In genomic region chr17:28317099-28317964, GRCh38 we compare ENCODE assay signal across 13 cellular contexts. TPM values are rescaled to one million over a fixed set of nuclear protein-coding genes. Genes with fewer than 3 reads are reported as not detected.
DNase-seq lines count a peak whose midpoint lies in the region; ATAC-seq and TF ChIP-seq lines count a peak whose summit lies in the region.
"Had no signal": no experiment of that assay in that cellular context is flagged by ENCODE, and none has a peak within 500 bp of the region (broad histone marks: within the 10 kb centered on the region; RNA-seq: fewer than 3 reads in every experiment).

No MANE protein-coding gene starts in this region.

- H3K9me3 Mint-ChIP-seq in GM23338: no peaks in the 10 kb centered on the region; the same call in 2 of the 3 replicates
- H3K9me3 Mint-ChIP-seq in activated B cell treated with CpG ODN at 0.5 μM for 24 hours: no peaks in the 10 kb centered on the region

- no peak overlapping the region for H4K8ac ChIP-seq in mesendoderm (ENCODE audit: low read depth, low read length)

- H3K4ac ChIP-seq in mesendoderm (ENCODE audit: low read depth, low read length): no peak overlapping the region

- peak overlapping the region; percentile 32 for H2AK5ac ChIP-seq in mesendoderm (ENCODE audit: low read length)

- peak overlapping the region; percentile 19; the same call in 1 of the 2 replicates for H2AFZ ChIP-seq in GM23338

- peaks cover 16% of the 10 kb centered on the region for H3K27me3 Mint-ChIP-seq in GM23338 (ENCODE audit: insufficient read depth, low read depth, poor library complexity)
- H3K27me3 Mint-ChIP-seq in activated B cell treated with CpG ODN at 0.5 μM for 24 hours: no peaks in the 10 kb centered on the region

- no peak overlapping the region for H2BK120ac ChIP-seq in mesendoderm (ENCODE audit: low read depth, low read length)

- ATAC-seq in GM23338 (no peak; the same call in 2 of the 3 replicates), activated B cell treated with CpG ODN at 0.5 μM for 24 hours (ENCODE audit: low read depth) (no peak)

- H3K9me2 ChIP-seq in GM23338 (ENCODE audit: insufficient read depth): no peaks in the 10 kb centered on the region

- H3K36me3 ChIP-seq in BE2C (peaks cover 4% of the 10 kb centered on the region), GM23338 (ENCODE audit: insufficient read depth) (no peaks in the 10 kb centered on the region), mesendoderm (ENCODE audit: control insufficient read depth, insufficient read depth, low read length) (no peaks in the 10 kb centered on the region)
- H3K36me3 ChIP-seq: transverse colon had no signal

- peak overlapping the region; percentile 86 for H3K56ac ChIP-seq in mesendoderm (ENCODE audit: low read length)

- CTCF ChIA-PET in activated B cell treated with CpG ODN at 0.5 μM for 24 hours (lab: Charles Lee): no interaction called here

- H3K79me1 ChIP-seq in mesendoderm (ENCODE audit: low read length): peaks cover 6% of the 10 kb centered on the region

- no peaks in the 10 kb centered on the region for H3K27me3 ChIP-seq in BE2C
- no peaks in the 10 kb centered on the region for H3K27me3 ChIP-seq in GM23338 (ENCODE audit: insufficient read depth)
- H3K27me3 ChIP-seq in mesendoderm (ENCODE audit: insufficient read depth, low read length, poor library complexity): no peaks in the 10 kb centered on the region
- H3K27me3 ChIP-seq: transverse colon had no signal

- H3K79me2 ChIP-seq in GM23338 (replicated peaks; ENCODE audit: insufficient read depth) (peaks cover 32% of the 10 kb centered on the region), mesendoderm (ENCODE audit: control insufficient read depth, insufficient read depth, low read length) (peaks cover 32% of the 10 kb centered on the region)

- POLR2A ChIA-PET in activated B cell treated with CpG ODN at 0.5 μM for 24 hours (lab: Charles Lee): interaction anchor here (2.5 to 2.8 kb wide), 2 partner anchors 18 to 40 kb away, joined by 7 to 20 read pairs; partner anchors contain the start of genes IFT20, POLDIP2 and TNFAIP1

- H3F3A ChIP-seq in GM23338 (replicated peaks; ENCODE audit: low read depth): peaks cover 5% of the 10 kb centered on the region; the same call in 1 of the 2 replicates

- peaks cover 39% of the 10 kb centered on the region for H3K4me1 Mint-ChIP-seq in GM23338
- peaks cover 25% of the 10 kb centered on the region for H3K4me1 Mint-ChIP-seq in activated B cell treated with CpG ODN at 0.5 μM for 24 hours

- intact Hi-C loops in activated B cell treated with CpG ODN at 0.5 μM for 24 hours (cut with micrococcal nuclease): loop anchor here (5.0 to 10.0 kb wide), 2 partner anchors 55 to 273 kb away; partner anchors contain the start of genes NLK, SARM1 and VTN

- DNase-seq in BE2C (no peak), GM23338 (ENCODE audit: low spot score) (no peak), activated B cell treated with CpG ODN at 0.5 μM for 24 hours (no peak), mesendoderm (no peak), nucleus accumbens (lab: John Stamatoyannopoulos, UW) (no peak), mucosa of gallbladder (ENCODE audit: low spot score) (no peak)
- no peak for DNase-seq in activated effector memory CD4-positive, alpha-beta T cell treated with anti-CD3 and anti-CD28 coated beads, Interleukin-2, amount 50 U/mL, for 16 hours
- no peak for DNase-seq in effector CD4-positive, alpha-beta T cell
- DNase-seq: activated CD4-positive, CD25-positive, alpha-beta regulatory T cell treated with anti-CD3 and anti-CD28 coated beads, Interleukin-2, amount 50 U/mL, for 72 hours; KG1; stimulated activated CD4-positive, alpha-beta T cell treated with anti-CD3 and anti-CD28 coated beads, Interleukin-1b, Interleukin-23, amount 100 ng/mL, for 48 hours; transverse colon had no signal

- H3K27ac Mint-ChIP-seq in GM23338 (no peak overlapping the region), activated B cell treated with CpG ODN at 0.5 μM for 24 hours (no peak overlapping the region)

- H2BK5ac ChIP-seq in mesendoderm (ENCODE audit: low read length): no peak overlapping the region

- no peak for TF ChIP-seq CTCF in BE2C (IDR thresholded peaks at IDR 0.05; ENCODE audit: low read depth, low read length)
- TF ChIP-seq CTCF in GM23338 (conservative IDR thresholded peaks at IDR 0.05; ENCODE audit: low read depth in 2 of 2): no peak
- no peak for TF ChIP-seq CTCF in activated B cell treated with CpG ODN at 0.5 μM for 24 hours (IDR thresholded peaks at IDR 0.05)

- no peak overlapping the region for H2BK15ac ChIP-seq in mesendoderm (replicated peaks; ENCODE audit: low read depth)

- H3K4me3 ChIP-seq in BE2C (ENCODE audit: low read depth, low read length) (peak overlapping the region; percentile 61), GM23338 (peak overlapping the region; percentile 80), mesendoderm (ENCODE audit: low read length) (no peak overlapping the region)

- peaks cover 23% of the 10 kb centered on the region for H4K20me1 ChIP-seq in GM23338 (replicated peaks; ENCODE audit: insufficient read depth)

- H3K4me2 ChIP-seq in GM23338: peak overlapping the region; percentile 94
- H3K4me2 ChIP-seq in mesendoderm (ENCODE audit: low read length): peak overlapping the region; percentile 56

- WGBS in mesendoderm (ENCODE audit: extremely low coverage, insufficient coverage, low lambda C conversion rate): no CpG with 5 or more reads among the region's 21 CpGs

- no peak overlapping the region for H3K23ac ChIP-seq in mesendoderm (ENCODE audit: low read length)

- no peaks in the 10 kb centered on the region; the same call in 1 of the 2 replicates for H3K4me1 ChIP-seq in BE2C
- H3K4me1 ChIP-seq in GM23338 (ENCODE audit: insufficient read depth): peaks cover 31% of the 10 kb centered on the region
- peaks cover 7% of the 10 kb centered on the region for H3K4me1 ChIP-seq in mesendoderm (ENCODE audit: control insufficient read depth, low read depth, low read length)

- H3K36me3 Mint-ChIP-seq in GM23338 (ENCODE audit: low read depth) (peaks cover 21% of the 10 kb centered on the region), activated B cell treated with CpG ODN at 0.5 μM for 24 hours (ENCODE audit: low read depth) (peaks cover 3% of the 10 kb centered on the region)

- H4K5ac ChIP-seq in mesendoderm (ENCODE audit: low read length): no peak overlapping the region

- no peak overlapping the region for H3K18ac ChIP-seq in mesendoderm (ENCODE audit: low read length)

- H3K9ac ChIP-seq in mesendoderm (ENCODE audit: low read length): peak overlapping the region; percentile 72

- peak overlapping the region; percentile 83 for H3K4me3 Mint-ChIP-seq in GM23338
- peak overlapping the region; percentile 90 for H3K4me3 Mint-ChIP-seq in activated B cell treated with CpG ODN at 0.5 μM for 24 hours

- H3K9me3 ChIP-seq in BE2C: no peaks in the 10 kb centered on the region
- H3K9me3 ChIP-seq: transverse colon had no signal

- H3K27ac ChIP-seq in GM23338 (ENCODE audit: low read depth) (no peak overlapping the region), mesendoderm (ENCODE audit: low read depth, low read length) (no peak overlapping the region)

RNA-seq across cellular contexts. Expression of gene TMEM97, which starts 1.7 kb away (rescaled TPM):
- polyA plus RNA-seq in BE2C (2012; ENCODE audit: insufficient read depth, insufficient read length, low read depth): 24.7 TPM
- 101 and 106 TPM in 2 replicates for total RNA-seq in GM23338 (2014; rRNA removed; shearing (Covaris generic))
- polyA plus RNA-seq in GM23338 (2016; fragmentation: Nextera tagmentation; extraction: Ambion mirVana): 216 and 225 TPM in 2 replicates
- total RNA-seq in activated B cell treated with CpG ODN at 0.5 μM for 24 hours (16.1 and 17.6 TPM in 2 replicates), mucosa of gallbladder (65.7 TPM)
- 306 TPM for polyA plus RNA-seq in mesendoderm (2013, experiment 1 of 2)
- 326 TPM for polyA plus RNA-seq in mesendoderm (2013, experiment 2 of 2)

RNA-seq across cellular contexts. Expression of gene IFT20, which starts 17.9 kb away (rescaled TPM):
- polyA plus RNA-seq in BE2C (2012; ENCODE audit: insufficient read depth, insufficient read length, low read depth): 19.5 TPM
- total RNA-seq in GM23338 (2014; rRNA removed; shearing (Covaris generic)): 6.8 and 13.2 TPM in 2 replicates
- 31.4 and 32.3 TPM in 2 replicates for polyA plus RNA-seq in GM23338 (2016; fragmentation: Nextera tagmentation; extraction: Ambion mirVana)
- 24.9 and 25.9 TPM in 2 replicates for total RNA-seq in activated B cell treated with CpG ODN at 0.5 μM for 24 hours
- polyA plus RNA-seq in mesendoderm (2013, experiment 1 of 2): 18.9 TPM
- polyA plus RNA-seq in mesendoderm (2013, experiment 2 of 2): 19.6 TPM
- total RNA-seq in mucosa of gallbladder: 50.1 TPM

RNA-seq across cellular contexts. Expression of gene TNFAIP1, which starts 18.2 kb away (rescaled TPM):
- polyA plus RNA-seq in BE2C (2012; ENCODE audit: insufficient read depth, insufficient read length, low read depth): 21.0 TPM
- 8.9 and 13.1 TPM in 2 replicates for total RNA-seq in GM23338 (2014; rRNA removed; shearing (Covaris generic))
- 6.3 and 6.4 TPM in 2 replicates for polyA plus RNA-seq in GM23338 (2016; fragmentation: Nextera tagmentation; extraction: Ambion mirVana)
- total RNA-seq in activated B cell treated with CpG ODN at 0.5 μM for 24 hours (16.3 and 18.9 TPM in 2 replicates), mucosa of gallbladder (60.2 TPM)
- polyA plus RNA-seq in mesendoderm (2013, experiment 1 of 2): 15.1 TPM
- polyA plus RNA-seq in mesendoderm (2013, experiment 2 of 2): 16.7 TPM

RNA-seq across cellular contexts. Expression of gene POLDIP2, which starts 40.0 kb away (rescaled TPM):
- 88.1 TPM for polyA plus RNA-seq in BE2C (2012; ENCODE audit: insufficient read depth, insufficient read length, low read depth)
- 70.6 and 77.1 TPM in 2 replicates for total RNA-seq in GM23338 (2014; rRNA removed; shearing (Covaris generic))
- polyA plus RNA-seq in GM23338 (2016; fragmentation: Nextera tagmentation; extraction: Ambion mirVana): 40.7 and 45.7 TPM in 2 replicates
- 60.5 and 65.2 TPM in 2 replicates for total RNA-seq in activated B cell treated with CpG ODN at 0.5 μM for 24 hours
- polyA plus RNA-seq in mesendoderm (2013, experiment 1 of 2): 70.0 TPM
- polyA plus RNA-seq in mesendoderm (2013, experiment 2 of 2): 71.5 TPM
- 88.8 TPM for total RNA-seq in mucosa of gallbladder

RNA-seq across cellular contexts. Expression of gene SEBOX, which starts 47.7 kb away (rescaled TPM):
- polyA plus RNA-seq in BE2C (2012; ENCODE audit: insufficient read depth, insufficient read length, low read depth): not detected
- total RNA-seq in GM23338 (2014; rRNA removed; shearing (Covaris generic)): not detected in 2 replicates
- not detected in 2 replicates for polyA plus RNA-seq in GM23338 (2016; fragmentation: Nextera tagmentation; extraction: Ambion mirVana)
- total RNA-seq in activated B cell treated with CpG ODN at 0.5 μM for 24 hours: not detected in 2 replicates
- not detected for polyA plus RNA-seq in mesendoderm (2013, experiment 1 of 2)
- polyA plus RNA-seq in mesendoderm (2013, experiment 2 of 2): not detected
- total RNA-seq in mucosa of gallbladder: not detected
- total RNA-seq: cerebellum, transverse colon had no signal
